Comparison of ENCODE assay signal across 2 cellular contexts in genomic region chr12:19276767-19277166, GRCh38.
TF ChIP-seq lines count a peak whose summit lies in the region.

No MANE protein-coding gene starts in this region.

TF ChIP-seq in GM23338, 12 proteins besides CTCF, POLR2A, EP300 and RAD21 (continued from another document):
- TF ChIP-seq ZNF462 (CRISPR knock-in tag; IDR thresholded peaks at IDR 0.05) (no peak), CREB1 (CRISPR knock-in tag; IDR thresholded peaks at IDR 0.05; ENCODE audit: low read depth) (no peak), ZNF331 (CRISPR knock-in tag; IDR thresholded peaks at IDR 0.05; ENCODE audit: low read depth) (no peak), REST (IDR thresholded peaks at IDR 0.05; ENCODE audit: unreplicated experiment) (no peak)

TF ChIP-seq in SK-N-SH, 30 proteins besides CTCF, POLR2A, EP300 and RAD21 (continued from another document):
- TF ChIP-seq POLR2AphosphoS5 (IDR thresholded peaks at IDR 0.05; ENCODE audit: low read depth, low read length), result no peak
